Comparison of ENCODE assay signal across 1 cellular context in the genomic region with DNA sequence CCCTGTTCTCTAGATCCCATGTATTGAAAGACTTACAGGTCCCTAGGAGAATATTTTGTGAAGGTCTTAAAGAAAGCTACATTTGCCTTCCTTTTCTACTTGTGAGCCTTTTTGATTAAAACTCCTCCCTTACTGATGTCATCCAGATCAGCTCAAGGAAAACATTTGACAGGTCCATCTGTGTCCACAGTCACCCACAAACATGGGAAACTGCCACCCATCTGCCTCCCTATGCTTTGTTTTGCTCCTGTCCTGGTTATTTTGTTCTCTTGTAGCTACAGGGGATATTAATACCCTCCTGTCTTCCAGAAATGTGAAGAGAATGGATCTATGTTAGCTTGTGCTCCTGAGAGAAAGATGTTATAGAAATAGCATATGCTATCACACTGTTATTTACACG.
TF ChIP-seq lines count a peak whose summit lies in the region.

No MANE protein-coding gene starts in this region.

TF ChIP-seq in IMR-90, 13 proteins besides CTCF, POLR2A, EP300 and RAD21:
- no peak for TF ChIP-seq FOS (IDR thresholded peaks at IDR 0.05; ENCODE audit: low read depth, low read length)
- no peak for TF ChIP-seq MAFK (IDR thresholded peaks at IDR 0.05; ENCODE audit: low read depth, low read length)
- no peak for TF ChIP-seq CEBPB (IDR thresholded peaks at IDR 0.05; ENCODE audit: low read depth, low read length)
- no peak for TF ChIP-seq SMC3 (IDR thresholded peaks at IDR 0.05; ENCODE audit: low read depth, low read length)
